15 cellular contexts compared by ENCODE assay signal in genomic region chr3:21826416-21826815, GRCh38.
DNase-seq lines count a peak whose midpoint lies in the region; ATAC-seq and TF ChIP-seq lines count a peak whose summit lies in the region.
"Had no signal": no experiment of that assay in that cellular context is flagged by ENCODE, and none has a peak within 500 bp of the region (broad histone marks: within the 10 kb centered on the region; RNA-seq: fewer than 3 reads in every experiment).

No MANE protein-coding gene starts in this region.

- WGBS in mesodermal cell (ENCODE audit: insufficient coverage in 2 of 2), 2 experiments, result 11% methylated on average over 1 of the region's 1 CpG; no CpG with 5 or more reads in 1 of the 2 experiments

- peak; percentile 21 for DNase-seq in AG20443 (ENCODE audit: low spot score)
- peak; percentile 46 for DNase-seq in LHCN-M2 (ENCODE audit: low read depth)
- peak; percentile 39 for DNase-seq in astrocyte of the hippocampus (ENCODE audit: low read depth, low spot score)
- DNase-seq in effector memory CD4-positive, alpha-beta T cell, result no peak
- DNase-seq in activated CD8-positive, alpha-beta T cell treated with anti-CD3 and anti-CD28 coated beads for 36 hours, result no peak
- DNase-seq: CD4-positive, alpha-beta memory T cell; DND-41; H7; NCI-H1436; NCI-H2029 treated with DMSO at 0.1 percent for 48 hours; NCI-H524 treated with DMSO at 0.1 percent for 48 hours had no signal

- H3K4me3 ChIP-seq in mesodermal cell (ENCODE audit: extremely low read depth, insufficient read depth, low read length, poor library complexity, severe bottlenecking), result no peak overlapping the region
- no peak overlapping the region for H3K4me3 ChIP-seq in effector memory CD4-positive, alpha-beta T cell (ENCODE audit: insufficient read depth, low read depth, low read length, poor library complexity, severe bottlenecking)
- H3K4me3 ChIP-seq: A549 had no signal

- H3K27me3 ChIP-seq in effector memory CD4-positive, alpha-beta T cell (replicated peaks; ENCODE audit: control insufficient read depth, insufficient read depth, low read length, poor library complexity, severe bottlenecking), result no peaks in the 10 kb centered on the region

- intact Hi-C loops in activated CD8-positive, alpha-beta T cell treated with anti-CD3 and anti-CD28 coated beads for 36 hours (cut with micrococcal nuclease), result no loop called here

- POLR2A ChIA-PET in activated CD8-positive, alpha-beta T cell treated with anti-CD3 and anti-CD28 coated beads for 36 hours (lab: Charles Lee), result no interaction called here

- H3K4me3 Mint-ChIP-seq in activated CD8-positive, alpha-beta T cell treated with anti-CD3 and anti-CD28 coated beads for 36 hours, result no peak overlapping the region
- H3K4me3 Mint-ChIP-seq: CD4-positive, alpha-beta memory T cell had no signal

- no peaks in the 10 kb centered on the region for H3K36me3 ChIP-seq in mesodermal cell (ENCODE audit: control insufficient read depth, insufficient read depth, low read length)
- no peaks in the 10 kb centered on the region for H3K36me3 ChIP-seq in effector memory CD4-positive, alpha-beta T cell (ENCODE audit: control insufficient read depth, insufficient read depth, low read length)

- H3K9me3 Mint-ChIP-seq in activated CD8-positive, alpha-beta T cell treated with anti-CD3 and anti-CD28 coated beads for 36 hours, result peaks cover 5% of the 10 kb centered on the region

- TF ChIP-seq CTCF in activated CD8-positive, alpha-beta T cell treated with anti-CD3 and anti-CD28 coated beads for 36 hours (IDR thresholded peaks at IDR 0.05), result no peak

- no peaks in the 10 kb centered on the region for H3K4me1 Mint-ChIP-seq in activated CD8-positive, alpha-beta T cell treated with anti-CD3 and anti-CD28 coated beads for 36 hours (ENCODE audit: low read depth)
- H3K4me1 Mint-ChIP-seq: CD4-positive, alpha-beta memory T cell had no signal

- ATAC-seq in HG03342 (IDR thresholded peaks at IDR 0.05; ENCODE audit: unreplicated experiment) (no peak), GM21526 (IDR thresholded peaks at IDR 0.05; ENCODE audit: low FRiP score, unreplicated experiment) (no peak)
- no peak for ATAC-seq in activated CD8-positive, alpha-beta T cell treated with anti-CD3 and anti-CD28 coated beads for 36 hours
- ATAC-seq: A549 had no signal

- peak overlapping the region; percentile 65 for H3K27ac ChIP-seq in mesodermal cell (ENCODE audit: low read depth, low read length, severe bottlenecking)
- H3K27ac ChIP-seq in effector memory CD4-positive, alpha-beta T cell (ENCODE audit: insufficient read depth, low read length, poor library complexity, severe bottlenecking), result no peak overlapping the region
- H3K27ac ChIP-seq: A549 had no signal

- no peaks in the 10 kb centered on the region for H3K27me3 Mint-ChIP-seq in activated CD8-positive, alpha-beta T cell treated with anti-CD3 and anti-CD28 coated beads for 36 hours
- H3K27me3 Mint-ChIP-seq: CD4-positive, alpha-beta memory T cell had no signal

- CTCF ChIA-PET in activated CD8-positive, alpha-beta T cell treated with anti-CD3 and anti-CD28 coated beads for 36 hours (lab: Charles Lee), result no interaction called here

- H3K9me3 ChIP-seq in mesodermal cell (ENCODE audit: control insufficient read depth, low read length), result no peaks in the 10 kb centered on the region
- no peaks in the 10 kb centered on the region for H3K9me3 ChIP-seq in effector memory CD4-positive, alpha-beta T cell (ENCODE audit: control insufficient read depth, low read length)
- H3K9me3 ChIP-seq: A549 had no signal

- peaks cover 10% of the 10 kb centered on the region for H3K4me1 ChIP-seq in mesodermal cell (ENCODE audit: control insufficient read depth, insufficient read depth, low read length, poor library complexity, severe bottlenecking)
- H3K4me1 ChIP-seq in effector memory CD4-positive, alpha-beta T cell (ENCODE audit: control insufficient read depth, insufficient read depth, low read length, poor library complexity, severe bottlenecking), result no peaks in the 10 kb centered on the region
- H3K4me1 ChIP-seq: A549 had no signal

- no peak overlapping the region for H3K27ac Mint-ChIP-seq in activated CD8-positive, alpha-beta T cell treated with anti-CD3 and anti-CD28 coated beads for 36 hours
- H3K27ac Mint-ChIP-seq: CD4-positive, alpha-beta memory T cell had no signal

- H3K36me3 Mint-ChIP-seq in activated CD8-positive, alpha-beta T cell treated with anti-CD3 and anti-CD28 coated beads for 36 hours (ENCODE audit: low read depth), result no peaks in the 10 kb centered on the region
- H3K36me3 Mint-ChIP-seq: CD4-positive, alpha-beta memory T cell had no signal

Comparison
In these comparisons a context has a peak if more than half of its experiments do, and no peak if none do; other contexts are left out.
1. DNase-seq: peak in AG20443 (single experiment), LHCN-M2 (single experiment) and astrocyte of the hippocampus (single experiment); none in effector memory CD4-positive, alpha-beta T cell (0 of 3) and activated CD8-positive, alpha-beta T cell treated with anti-CD3 and anti-CD28 coated beads for 36 hours (single experiment).